ENCODE assay signal across 8 cellular contexts in the genomic region with DNA sequence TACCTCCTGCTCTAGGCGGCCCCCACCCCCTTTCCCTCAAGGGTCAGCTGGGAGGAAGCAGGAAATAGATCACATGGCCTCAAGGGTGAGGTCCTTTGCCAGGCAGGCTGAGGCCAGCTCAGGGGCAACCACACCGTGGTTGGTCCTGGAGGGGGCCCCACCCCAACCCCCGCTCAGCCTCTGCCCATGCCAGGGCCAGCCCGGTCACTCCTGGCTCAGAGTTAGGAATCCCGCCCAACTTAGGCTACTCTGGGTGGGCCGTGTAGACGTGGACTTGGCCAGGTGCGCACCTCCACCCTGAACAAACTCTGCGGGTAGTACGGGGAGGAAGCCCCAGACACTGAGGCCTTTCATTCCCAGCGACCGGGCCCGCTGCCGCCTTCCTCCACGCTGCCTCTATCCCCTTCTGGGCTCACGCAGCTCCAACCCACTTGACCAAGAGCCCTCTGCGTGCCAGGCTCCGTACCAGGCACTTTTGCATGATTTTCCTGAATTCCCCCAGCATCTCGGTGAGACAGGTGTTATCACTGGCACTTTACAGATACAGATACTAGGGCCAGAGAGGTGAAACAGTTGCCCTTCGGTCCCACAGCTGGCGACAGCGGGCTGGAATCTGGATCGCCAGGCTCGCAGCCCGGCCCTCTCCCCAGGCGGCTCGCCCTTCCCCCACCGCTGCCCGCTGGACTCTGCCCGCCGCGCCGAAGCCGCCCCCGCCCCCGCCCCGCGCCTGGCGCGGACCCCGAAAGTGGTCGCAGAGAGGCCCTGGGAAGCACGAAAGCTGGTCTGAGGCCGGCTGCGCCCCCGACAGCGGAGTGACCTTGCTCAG. TPM values are rescaled to one million over a fixed set of nuclear protein-coding genes. Genes with fewer than 3 reads are reported as not detected.
A peak's percentile ranks its signal among the peaks of the same experiment; 100 is the strongest.
DNase-seq lines count a peak whose midpoint lies in the region; ATAC-seq, FAIRE-seq and TF ChIP-seq lines count a peak whose summit lies in the region.

No MANE protein-coding gene starts in this region.

- peak overlapping the region; percentile 90 for H3K4me3 Mint-ChIP-seq in MCF 10A (ENCODE audit: unreplicated experiment)

- H3K9me3 ChIP-seq in kidney (ENCODE audit: control insufficient read depth in 1 of 2, low read length in 2 of 2), result no peaks in the 10 kb centered on the region

- no peaks in the 10 kb centered on the region for H3K9me3 Mint-ChIP-seq in MCF 10A (ENCODE audit: unreplicated experiment)

- peak; percentile 3 for ATAC-seq in HG02623 (IDR thresholded peaks at IDR 0.05; ENCODE audit: unreplicated experiment)

- DNase-seq in NCI-H748 (lab: John Stamatoyannopoulos, UW; ENCODE audit: unreplicated experiment) (peak; percentile 40), NCI-H748 treated with DMSO at 0.1 percent for 48 hours (lab: John Stamatoyannopoulos, UW) (no peak), OCI-M1 (lab: John Stamatoyannopoulos, UW) (peak; percentile 55), MCF 10A (ENCODE audit: unreplicated experiment) (peak; percentile 94), kidney (peak; percentile 96), SHP77 treated with DMSO at 0.1 percent for 48 hours (lab: John Stamatoyannopoulos, UW) (no peak)
- DNase-seq in stimulated activated CD4-positive, alpha-beta T cell treated with anti-CD3 and anti-CD28 coated beads, Interleukin-4, amount 100 ng/mL, for 24 hours, result peak; percentile 26

- H3K27ac Mint-ChIP-seq in MCF 10A (ENCODE audit: low read depth, unreplicated experiment), result peak overlapping the region; percentile 91

- H3K36me3 Mint-ChIP-seq in MCF 10A (ENCODE audit: insufficient read depth, unreplicated experiment), result peaks cover 42% of the 10 kb centered on the region

- peak overlapping the region; percentile 73 to 78 for H3K9ac ChIP-seq in kidney (ENCODE audit: low read length in 2 of 2)

- intact Hi-C loops in MCF 10A (cut with micrococcal nuclease) (loop anchor here (1.0 kb wide), 1 partner anchor 156 kb away; no protein-coding TSS in a partner anchor), kidney (cut with DNase I) (no loop called here)

- H3K4me3 ChIP-seq in kidney (ENCODE audit: low read length in 2 of 2), result peak overlapping the region; percentile 76 to 87

- no peak for TF ChIP-seq CTCF in MCF 10A (IDR thresholded peaks at IDR 0.05; ENCODE audit: unreplicated experiment)
- no peak for TF ChIP-seq CTCF in kidney (IDR thresholded peaks at IDR 0.05; ENCODE audit: borderline replicate concordance, extremely low read depth, insufficient read depth)

- peaks cover 14 to 25% of the 10 kb centered on the region in 2 donors for H3K4me1 ChIP-seq in kidney (ENCODE audit: control insufficient read depth in 1 of 2, insufficient read depth in 1 of 2, low read depth in 1 of 2, low read length in 2 of 2)

- POLR2A ChIA-PET in MCF 10A (lab: Yijun Ruan, JAX), result interaction anchor here (0.6 to 17.8 kb wide), 29 partner anchors 9 to 244 kb away, joined by 3 to 395 read pairs (median 5); a partner anchor contains a TSS

- CTCF ChIA-PET in MCF 10A (lab: Yijun Ruan, JAX), result interaction anchor here (0.6 to 2.3 kb wide), 8 partner anchors 7 to 235 kb away, joined by 3 to 10 read pairs (median 6); no protein-coding TSS in a partner anchor

- BruUV-seq in MCF 10A (replicated peaks; lab: Mats Ljungman, UMichigan), result TSS peak; percentile 86

- H3K27me3 Mint-ChIP-seq in MCF 10A (ENCODE audit: insufficient read depth, unreplicated experiment), result no peaks in the 10 kb centered on the region

- H3K27ac ChIP-seq in kidney (ENCODE audit: low read depth in 2 of 2, low read length in 2 of 2), result peak overlapping the region; percentile 95 to 96

- no peaks in the 10 kb centered on the region for H3K4me1 Mint-ChIP-seq in MCF 10A (ENCODE audit: insufficient read depth, unreplicated experiment)

- H3K36me3 ChIP-seq in kidney (ENCODE audit: control insufficient read depth in 1 of 2, insufficient read depth in 2 of 2, low read length in 2 of 2), result peaks cover 3 to 14% of the 10 kb centered on the region in 2 donors

- FAIRE-seq in kidney (lab: Jason Lieb, UNC), result no peak

RNA-seq across cellular contexts. Expression of a gene that starts 0.8 kb away (rescaled TPM):
- total RNA-seq in MCF 10A (2022) (112 and 143 TPM in 2 replicates), kidney (68.1 TPM)
- 73.7 TPM for polyA plus RNA-seq in kidney (ENCODE audit: insufficient read depth, low read depth, low replicate concordance)

RNA-seq across cellular contexts. Expression of a gene that starts 8.8 kb away (rescaled TPM):
- total RNA-seq in MCF 10A (2022), result 27.8 and 35.7 TPM in 2 replicates
- total RNA-seq in kidney, result 71.3 TPM
- polyA plus RNA-seq in kidney (ENCODE audit: insufficient read depth, low read depth, low replicate concordance), result 133 TPM

RNA-seq across cellular contexts. Expression of a gene that starts 21.6 kb away (rescaled TPM):
- total RNA-seq in MCF 10A (2022), result 37.7 and 37.8 TPM in 2 replicates
- 40.4 TPM for total RNA-seq in kidney
- polyA plus RNA-seq in kidney (ENCODE audit: insufficient read depth, low read depth, low replicate concordance), result 57.7 TPM

RNA-seq across cellular contexts. Expression of a gene that starts 25.4 kb away (rescaled TPM):
- total RNA-seq in MCF 10A (2022) (30.4 and 39.3 TPM in 2 replicates), kidney (51.5 TPM)
- 205 TPM for polyA plus RNA-seq in kidney (ENCODE audit: insufficient read depth, low read depth, low replicate concordance)

RNA-seq across cellular contexts. Expression of a gene that starts 56.5 kb away (rescaled TPM):
- 68.3 and 69.1 TPM in 2 replicates for total RNA-seq in MCF 10A (2022)
- total RNA-seq in kidney, result 39.1 TPM
- polyA plus RNA-seq in kidney (ENCODE audit: insufficient read depth, low read depth, low replicate concordance), result 13.7 TPM

Comparison
In these comparisons a context has a peak if more than half of its experiments do, and no peak if none do; other contexts are left out.
1. DNase-seq: peak in NCI-H748 (single experiment), OCI-M1 (single experiment), MCF 10A (single experiment), kidney (single experiment) and stimulated activated CD4-positive, alpha-beta T cell treated with anti-CD3 and anti-CD28 coated beads, Interleukin-4, amount 100 ng/mL, for 24 hours (single experiment); none in NCI-H748 treated with DMSO at 0.1 percent for 48 hours (single experiment) and SHP77 treated with DMSO at 0.1 percent for 48 hours (single experiment).